ENCODE assay signal across 1 cellular context in genomic region chrX:120857240-120857639, GRCh38.
TF ChIP-seq lines count a peak whose summit lies in the region.

No MANE protein-coding gene starts in this region.

TF ChIP-seq in H1, 55 proteins besides CTCF, POLR2A, EP300 and RAD21:
- TF ChIP-seq, protein P1, sequence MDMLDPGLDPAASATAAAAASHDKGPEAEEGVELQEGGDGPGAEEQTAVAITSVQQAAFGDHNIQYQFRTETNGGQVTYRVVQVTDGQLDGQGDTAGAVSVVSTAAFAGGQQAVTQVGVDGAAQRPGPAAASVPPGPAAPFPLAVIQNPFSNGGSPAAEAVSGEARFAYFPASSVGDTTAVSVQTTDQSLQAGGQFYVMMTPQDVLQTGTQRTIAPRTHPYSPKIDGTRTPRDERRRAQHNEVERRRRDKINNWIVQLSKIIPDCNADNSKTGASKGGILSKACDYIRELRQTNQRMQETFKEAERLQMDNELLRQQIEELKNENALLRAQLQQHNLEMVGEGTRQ (IDR thresholded peaks at IDR 0.05; ENCODE audit: low read length) = no peak
TF ChIP-seq in H1: peak in this region for 0.
